In genomic region chr1:235945775-235946565, GRCh38 we compare ENCODE assay signal across 11 cellular contexts.
DNase-seq lines count a peak whose midpoint lies in the region; ATAC-seq, FAIRE-seq and TF ChIP-seq lines count a peak whose summit lies in the region.
"Had no signal": no experiment of that assay in that cellular context is flagged by ENCODE, and none has a peak within 500 bp of the region (broad histone marks: within the 10 kb centered on the region; RNA-seq: fewer than 3 reads in every experiment).

No MANE protein-coding gene starts in this region.

- H3K9me3 Mint-ChIP-seq in IgD-negative memory B cell, result no peaks in the 10 kb centered on the region
- H3K9me3 Mint-ChIP-seq: CD4-positive, alpha-beta T cell had no signal

- TF ChIP-seq CTCF in left lung (IDR thresholded peaks at IDR 0.05), result no peak

- no peak overlapping the region for H3K4me3 ChIP-seq in left lung
- H3K4me3 ChIP-seq in small intestine (ENCODE audit: low read depth in 1 of 2, low read length in 2 of 2), result no peak overlapping the region

- H3K4me1 ChIP-seq in left lung, result peaks cover 0 to 75% of the 10 kb centered on the region in 2 donors
- no peaks in the 10 kb centered on the region for H3K4me1 ChIP-seq in small intestine (ENCODE audit: control insufficient read depth in 2 of 2, insufficient read depth in 1 of 2, low read depth in 1 of 2, low read length in 1 of 2)

- ATAC-seq in GM21423 (IDR thresholded peaks at IDR 0.05; ENCODE audit: unreplicated experiment), result peak; percentile 62
- peak; percentile 68 for ATAC-seq in left lung
- no peak for ATAC-seq in HG03457 (IDR thresholded peaks at IDR 0.05; ENCODE audit: unreplicated experiment)

- H3K27ac ChIP-seq in left lung (peak overlapping the region in 1 of 2 donors; percentile 92), small intestine (ENCODE audit: low read depth in 1 of 2, low read length in 1 of 2) (peak overlapping the region in 1 of 2 donors; percentile 36)

- no peaks in the 10 kb centered on the region for H3K9me3 ChIP-seq in left lung
- no peaks in the 10 kb centered on the region for H3K9me3 ChIP-seq in small intestine (ENCODE audit: control insufficient read depth, low read depth)

- H3K27ac Mint-ChIP-seq in IgD-negative memory B cell, result peak overlapping the region; percentile 87 to 93 (median 91)
- H3K27ac Mint-ChIP-seq: CD4-positive, alpha-beta T cell had no signal

- no peaks in the 10 kb centered on the region for H3K36me3 ChIP-seq in left lung
- H3K36me3 ChIP-seq in small intestine (ENCODE audit: control insufficient read depth in 2 of 2, insufficient read depth in 2 of 2, low read length in 2 of 2), result no peaks in the 10 kb centered on the region

- DNase-seq in GF-D8 (lab: John Stamatoyannopoulos, UW), result peak; percentile 80
- DNase-seq in left lung, result peak in 1 of 2 donors; percentile 81
- DNase-seq in small intestine, result no peak
- no peak for DNase-seq in NCI-H187 treated with DMSO at 0.1 percent for 48 hours (lab: John Stamatoyannopoulos, UW)
- no peak for DNase-seq in UCSD-AML1 (lab: John Stamatoyannopoulos, UW; ENCODE audit: unreplicated experiment)
- DNase-seq: activated T-cell treated with anti-CD3 and anti-CD28 coated beads, Interleukin-2, amount 50 U/mL, for 1 hour; CD4-positive, alpha-beta T cell; NCI-H510A had no signal

- FAIRE-seq in small intestine (lab: Jason Lieb, UNC), result no peak

- intact Hi-C loops in left lung (cut with DNase I), result loop anchor here in 1 of 2 donors (10.0 kb wide), 1 partner anchor 81 kb away; the partner anchor contains the start of gene LYST

- peak overlapping the region; percentile 51 to 93 (median 80) for H3K4me3 Mint-ChIP-seq in IgD-negative memory B cell
- H3K4me3 Mint-ChIP-seq: CD4-positive, alpha-beta T cell had no signal

- H3K27me3 Mint-ChIP-seq in IgD-negative memory B cell, result no peaks in the 10 kb centered on the region
- H3K27me3 Mint-ChIP-seq: CD4-positive, alpha-beta T cell had no signal

- peaks cover 3% of the 10 kb centered on the region for H3K36me3 Mint-ChIP-seq in IgD-negative memory B cell

- peaks cover 41 to 52% (median 50%) of the 10 kb centered on the region in 3 donors for H3K4me1 Mint-ChIP-seq in IgD-negative memory B cell

- 85 to 89% (median 87%) methylated on average over 15 of the region's 15 CpGs for WGBS in small intestine, 3 donors

- H3K27me3 ChIP-seq in left lung (no peaks in the 10 kb centered on the region), small intestine (ENCODE audit: control insufficient read depth in 2 of 2, insufficient read depth in 2 of 2, low read length in 2 of 2) (no peaks in the 10 kb centered on the region)
